8 cellular contexts compared by ENCODE assay signal in the genomic region with DNA sequence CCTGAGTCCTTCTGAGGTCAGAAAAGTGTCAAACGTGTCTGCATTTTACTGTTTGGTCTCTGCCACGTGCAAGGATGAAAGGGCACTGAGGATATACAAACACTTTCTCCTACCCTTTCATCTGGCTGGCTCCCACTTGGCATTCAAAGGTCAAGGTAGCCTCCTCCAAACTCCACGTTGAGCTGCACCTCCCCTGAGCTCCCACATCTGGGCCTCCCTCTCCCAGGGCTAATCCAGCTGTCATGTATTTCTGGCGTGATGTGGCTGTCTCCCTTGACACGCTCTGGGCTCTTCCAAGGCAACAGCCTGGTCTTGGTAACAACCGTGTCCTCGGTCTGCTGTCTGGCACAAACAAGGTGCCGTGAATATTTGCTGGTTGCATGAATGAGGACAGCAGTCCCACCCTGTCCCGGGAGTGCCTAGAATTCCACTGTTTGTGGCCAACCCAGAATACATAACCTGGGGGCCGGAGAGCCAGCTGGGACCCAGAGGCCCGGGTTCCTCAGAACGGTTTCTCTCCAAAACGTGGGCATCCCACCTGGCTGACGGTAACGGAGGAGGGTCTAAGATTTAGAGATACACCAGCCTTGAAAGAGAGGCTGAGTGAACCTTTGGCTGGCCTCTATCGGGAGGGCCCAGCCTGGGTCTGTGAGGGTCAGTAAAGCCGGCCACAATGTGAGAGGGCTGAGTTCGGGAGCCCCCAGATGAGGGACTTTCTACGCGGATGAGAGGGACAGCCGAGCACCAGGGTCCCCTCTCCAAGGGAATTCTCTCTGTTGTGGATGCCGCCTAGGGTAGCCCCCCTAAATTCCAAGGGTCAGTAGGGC. TPM values are rescaled to one million over a fixed set of nuclear protein-coding genes. Genes with fewer than 3 reads are reported as not detected.
DNase-seq lines count a peak whose midpoint lies in the region; ATAC-seq and TF ChIP-seq lines count a peak whose summit lies in the region.

No MANE protein-coding gene starts in this region.

- no peak for ATAC-seq in CD4-positive, CD25-positive, alpha-beta regulatory T cell (ENCODE audit: low read depth in 2 of 2)
- ATAC-seq in GM21526 (IDR thresholded peaks at IDR 0.05; ENCODE audit: low FRiP score, unreplicated experiment) (peak; percentile 9), left lung (peak; percentile 13)

- H3K27me3 Mint-ChIP-seq in CD4-positive, CD25-positive, alpha-beta regulatory T cell = no peaks in the 10 kb centered on the region

- DNase-seq in CD4-positive, CD25-positive, alpha-beta regulatory T cell = peak in 1 of 3 donors; percentile 32
- peak; percentile 51 for DNase-seq in OCI-M1 (lab: John Stamatoyannopoulos, UW)
- peak; percentile 19 for DNase-seq in cerebellum (ENCODE audit: low spot score)
- DNase-seq in left lung = no peak
- DNase-seq in NCI-H2029 (lab: John Stamatoyannopoulos, UW) = no peak
- DNase-seq in GDM1 (lab: John Stamatoyannopoulos, UW) = no peak

- H3K9me3 Mint-ChIP-seq in CD4-positive, CD25-positive, alpha-beta regulatory T cell = no peaks in the 10 kb centered on the region

- H3K27ac Mint-ChIP-seq in CD4-positive, CD25-positive, alpha-beta regulatory T cell = peak overlapping the region; percentile 89 to 94 (median 94)

- intact Hi-C loops in left lung (cut with DNase I) = no loop called here

- H3K4me1 Mint-ChIP-seq in CD4-positive, CD25-positive, alpha-beta regulatory T cell = peaks cover 8 to 41% (median 30%) of the 10 kb centered on the region in 4 donors

- peaks cover 3% of the 10 kb centered on the region for H3K36me3 Mint-ChIP-seq in CD4-positive, CD25-positive, alpha-beta regulatory T cell

- H3K4me1 ChIP-seq in CD4-positive, CD25-positive, alpha-beta regulatory T cell (ENCODE audit: control insufficient read depth, insufficient read depth, low read length, poor library complexity, severe bottlenecking) = peaks cover 35% of the 10 kb centered on the region
- peaks cover 23 to 39% of the 10 kb centered on the region in 2 donors for H3K4me1 ChIP-seq in left lung

- peak overlapping the region; percentile 68 for H3K4me3 ChIP-seq in CD4-positive, CD25-positive, alpha-beta regulatory T cell (ENCODE audit: low read depth, low read length)
- peak overlapping the region; percentile 94 to 99 for H3K4me3 ChIP-seq in left lung

- peak overlapping the region; percentile 84 for H3K27ac ChIP-seq in CD4-positive, CD25-positive, alpha-beta regulatory T cell (ENCODE audit: insufficient read depth, low read length, poor library complexity, severe bottlenecking)
- peak overlapping the region; percentile 87 to 91 for H3K27ac ChIP-seq in left lung
- H3K27ac ChIP-seq in temporal lobe (ENCODE audit: low read depth, low read length) = peak overlapping the region; percentile 83

- H3K36me3 ChIP-seq in CD4-positive, CD25-positive, alpha-beta regulatory T cell (ENCODE audit: control insufficient read depth, insufficient read depth, low read length) = peaks cover 16% of the 10 kb centered on the region
- H3K36me3 ChIP-seq in left lung = peaks cover 0 to 24% of the 10 kb centered on the region in 2 donors

- no peaks in the 10 kb centered on the region for H3K9me3 ChIP-seq in CD4-positive, CD25-positive, alpha-beta regulatory T cell (ENCODE audit: control insufficient read depth in 2 of 2, low read length in 2 of 2)
- H3K9me3 ChIP-seq in left lung = no peaks in the 10 kb centered on the region

- peak overlapping the region; percentile 95 to 100 (median 96) for H3K4me3 Mint-ChIP-seq in CD4-positive, CD25-positive, alpha-beta regulatory T cell

- H3K27me3 ChIP-seq in CD4-positive, CD25-positive, alpha-beta regulatory T cell (ENCODE audit: control insufficient read depth, insufficient read depth, low read length) = no peaks in the 10 kb centered on the region
- no peaks in the 10 kb centered on the region for H3K27me3 ChIP-seq in left lung

- TF ChIP-seq CTCF in left lung (IDR thresholded peaks at IDR 0.05) = no peak

RNA-seq across cellular contexts. Expression of a gene that starts 0.8 kb away (rescaled TPM):
- total RNA-seq in CD4-positive, CD25-positive, alpha-beta regulatory T cell = 26.6 TPM
- 10 to 100 TPM; 61.9 to 73.4 (median 68.1) TPM for polyA plus RNA-seq in CD4-positive, CD25-positive, alpha-beta regulatory T cell
- total RNA-seq in cerebellum (60.0 TPM), left lung (10 to 100 TPM; 46.9 to 58.6 TPM), temporal lobe (54.3 TPM)

RNA-seq across cellular contexts. Expression of a gene that starts 1.1 kb away (rescaled TPM):
- 57.6 TPM for total RNA-seq in CD4-positive, CD25-positive, alpha-beta regulatory T cell
- polyA plus RNA-seq in CD4-positive, CD25-positive, alpha-beta regulatory T cell = 100 to 1,000 TPM; 304 to 318 (median 312) TPM
- 31.2 TPM for total RNA-seq in cerebellum
- total RNA-seq in left lung = 100 to 1,000 TPM in 1 of 2 donors, 10 to 100 TPM in 1; 94.5 to 102 TPM
- total RNA-seq in temporal lobe = 23.8 TPM

RNA-seq across cellular contexts. Expression of a gene that starts 19.0 kb away (rescaled TPM):
- 75.7 TPM for total RNA-seq in CD4-positive, CD25-positive, alpha-beta regulatory T cell
- polyA plus RNA-seq in CD4-positive, CD25-positive, alpha-beta regulatory T cell = 10 to 100 TPM; 42.4 to 61.5 (median 51.8) TPM
- total RNA-seq in cerebellum (50.2 TPM), left lung (10 to 100 TPM; 44.5 to 74.7 TPM), temporal lobe (67.4 TPM)

RNA-seq across cellular contexts. Expression of a gene that starts 19.1 kb away (rescaled TPM):
- 58.7 TPM for total RNA-seq in CD4-positive, CD25-positive, alpha-beta regulatory T cell
- 10 to 100 TPM; 59.4 to 73.4 (median 67.9) TPM for polyA plus RNA-seq in CD4-positive, CD25-positive, alpha-beta regulatory T cell
- 157 TPM for total RNA-seq in cerebellum
- 10 to 100 TPM; 63.0 to 79.8 TPM for total RNA-seq in left lung
- 180 TPM for total RNA-seq in temporal lobe

Comparison
In these comparisons a context has a peak if more than half of its experiments do, and no peak if none do; other contexts are left out.
1. ATAC-seq: peak in GM21526 (single experiment) and left lung (single experiment); none in CD4-positive, CD25-positive, alpha-beta regulatory T cell (0 of 2).
2. DNase-seq: peak in OCI-M1 (single experiment) and cerebellum (single experiment); none in left lung (0 of 2), NCI-H2029 (single experiment) and GDM1 (single experiment).
3. Peak in every context shown above with its lines, with median percentiles within 50 percentile points of each other: H3K27ac ChIP-seq.